ENCODE assay signal across 23 cellular contexts in genomic region chr17:58510075-58510474, GRCh38. TPM values are rescaled to one million over a fixed set of nuclear protein-coding genes. Genes with fewer than 3 reads are reported as not detected.
"Had no signal": no experiment of that assay in that cellular context is flagged by ENCODE, and none has a peak within 500 bp of the region (broad histone marks: within the 10 kb centered on the region; RNA-seq: fewer than 3 reads in every experiment).

No MANE protein-coding gene starts in this region.

- H3K27me3 ChIP-seq: brain microvascular endothelial cell, dorsolateral prefrontal cortex, ovary, upper lobe of right lung had no signal

- ATAC-seq: left lobe of liver, psoas muscle, right cardiac atrium, upper lobe of right lung, WTC11 had no signal

- DNase-seq: activated CD4-positive, alpha-beta T cell treated with anti-CD3 and anti-CD28 coated beads for 4 hours; activated CD8-positive, alpha-beta memory T cell treated with anti-CD3 and anti-CD28 coated beads, Interleukin-2, amount 50 U/mL, for 4 hours; activated naive CD4-positive, alpha-beta T cell; anterior cingulate cortex; brain microvascular endothelial cell; central memory CD4-positive, alpha-beta T cell; dorsolateral prefrontal cortex; endodermal cell; erythroblast; head of caudate nucleus; kidney; ovary; psoas muscle; right cardiac atrium; SW 1271; upper lobe of right lung had no signal

- H3K27ac Mint-ChIP-seq: activated T-helper 1 cell treated with anti-CD3 and anti-CD28 coated beads, Interleukin-12 subunit alpha, Interleukin-12 subunit beta, Interleukin-2, Interleukin-4 antibody, amounts not matched to agents 30 ng/mL and 10 ng/mL and 1 ng/mL, durations not matched to agents 14 hours and 24 hours and 36 hours; endodermal cell; WTC11 had no signal

- H3K9me3 Mint-ChIP-seq: activated T-helper 1 cell treated with anti-CD3 and anti-CD28 coated beads, Interleukin-12 subunit alpha, Interleukin-12 subunit beta, Interleukin-2, Interleukin-4 antibody, amounts not matched to agents 30 ng/mL and 10 ng/mL and 1 ng/mL, durations not matched to agents 14 hours and 24 hours and 36 hours; endodermal cell; WTC11 had no signal

- H3K4me3 Mint-ChIP-seq: activated T-helper 1 cell treated with anti-CD3 and anti-CD28 coated beads, Interleukin-12 subunit alpha, Interleukin-12 subunit beta, Interleukin-2, Interleukin-4 antibody, amounts not matched to agents 30 ng/mL and 10 ng/mL and 1 ng/mL, durations not matched to agents 14 hours and 24 hours and 36 hours; endodermal cell; WTC11 had no signal

- H3K27ac ChIP-seq: brain microvascular endothelial cell, dorsolateral prefrontal cortex, ovary, psoas muscle, skin epidermis, thoracic aorta, upper lobe of right lung had no signal

- H3K4me3 ChIP-seq: dorsolateral prefrontal cortex, lung, ovary, psoas muscle, skin epidermis, thoracic aorta, upper lobe of right lung had no signal

RNA-seq across cellular contexts. Expression of gene HSF5, which starts 21.9 kb away (rescaled TPM):
- total RNA-seq: ovary, psoas muscle, SK-MEL-5 had no signal
- polyA plus RNA-seq: psoas muscle had no signal
